ENCODE assay signal across 1 cellular context in the genomic region with DNA sequence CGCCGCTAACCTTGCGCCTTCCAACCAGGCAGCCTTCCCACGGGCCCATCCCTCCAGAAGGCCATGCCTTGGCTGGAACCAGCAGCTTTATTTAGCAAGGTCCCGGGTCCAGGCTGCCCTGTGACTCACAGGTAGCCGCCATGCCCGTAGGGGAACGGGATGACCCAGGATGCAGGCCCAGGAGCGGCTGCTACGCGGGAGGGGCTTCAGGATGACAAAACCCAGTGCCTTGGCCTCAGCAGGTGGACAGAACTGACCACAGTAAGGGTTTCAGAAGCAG.
TF ChIP-seq lines count a peak whose summit lies in the region.

No MANE protein-coding gene starts in this region.

TF ChIP-seq in HepG2, 621 proteins besides CTCF, POLR2A, EP300 and RAD21:
- TF ChIP-seq SIX1 (CRISPR knock-in tag; IDR thresholded peaks at IDR 0.05; ENCODE audit: borderline replicate concordance) (no peak), MZF1 (CRISPR knock-in tag; IDR thresholded peaks at IDR 0.05; ENCODE audit: borderline replicate concordance) (no peak), NFE2 (CRISPR knock-in tag; IDR thresholded peaks at IDR 0.05) (no peak), ARNT (IDR thresholded peaks at IDR 0.05) (no peak), ZNF800 (CRISPR knock-in tag; IDR thresholded peaks at IDR 0.05) (no peak), NKX3-1 (CRISPR knock-in tag; IDR thresholded peaks at IDR 0.05) (no peak), NFYB (CRISPR knock-in tag; IDR thresholded peaks at IDR 0.05) (no peak), ZNF75D (CRISPR knock-in tag; IDR thresholded peaks at IDR 0.05; ENCODE audit: borderline replicate concordance) (no peak), HNRNPLL (IDR thresholded peaks at IDR 0.05; ENCODE audit: low read depth, low read length, poor library complexity, severe bottlenecking) (no peak), SALL2 (CRISPR knock-in tag; IDR thresholded peaks at IDR 0.05) (no peak), KLF6 (CRISPR knock-in tag; IDR thresholded peaks at IDR 0.05) (no peak), ZC3H4 (CRISPR knock-in tag; IDR thresholded peaks at IDR 0.05; ENCODE audit: borderline replicate concordance) (no peak), ZNF512B (CRISPR knock-in tag; IDR thresholded peaks at IDR 0.05; ENCODE audit: borderline replicate concordance) (no peak)
- TF ChIP-seq, protein P1, sequence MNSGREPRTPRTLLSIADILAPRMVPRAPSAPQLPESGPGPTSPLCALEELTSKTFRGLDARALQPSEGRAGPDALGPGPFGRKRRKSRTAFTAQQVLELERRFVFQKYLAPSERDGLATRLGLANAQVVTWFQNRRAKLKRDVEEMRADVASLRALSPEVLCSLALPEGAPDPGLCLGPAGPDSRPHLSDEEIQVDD (CRISPR knock-in tag; IDR thresholded peaks at IDR 0.05; ENCODE audit: borderline replicate concordance), result no peak
- TF ChIP-seq, protein P2, sequence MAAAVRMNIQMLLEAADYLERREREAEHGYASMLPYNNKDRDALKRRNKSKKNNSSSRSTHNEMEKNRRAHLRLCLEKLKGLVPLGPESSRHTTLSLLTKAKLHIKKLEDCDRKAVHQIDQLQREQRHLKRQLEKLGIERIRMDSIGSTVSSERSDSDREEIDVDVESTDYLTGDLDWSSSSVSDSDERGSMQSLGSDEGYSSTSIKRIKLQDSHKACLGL (CRISPR knock-in tag; IDR thresholded peaks at IDR 0.05), result no peak
- TF ChIP-seq, protein P3, sequence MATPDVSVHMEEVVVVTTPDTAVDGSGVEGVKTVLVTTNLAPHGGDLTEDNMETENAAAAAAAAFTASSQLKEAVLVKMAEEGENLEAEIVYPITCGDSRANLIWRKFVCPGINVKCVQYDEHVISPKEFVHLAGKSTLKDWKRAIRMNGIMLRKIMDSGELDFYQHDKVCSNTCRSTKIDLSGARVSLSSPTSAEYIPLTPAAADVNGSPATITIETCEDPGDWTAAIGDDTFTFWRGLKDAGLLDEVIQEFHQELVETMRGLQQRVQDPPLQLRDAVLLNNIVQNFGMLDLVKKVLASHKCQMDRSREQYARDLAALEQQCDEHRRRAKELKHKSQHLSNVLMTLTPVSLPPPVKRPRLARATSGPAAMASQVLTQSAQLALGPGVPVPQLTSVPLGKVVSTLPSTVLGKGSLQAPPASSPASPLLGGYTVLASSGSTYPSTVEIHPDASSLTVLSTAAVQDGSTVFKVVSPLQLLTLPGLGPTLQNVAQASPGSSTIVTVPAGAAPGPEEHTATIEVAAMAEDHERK (CRISPR knock-in tag; IDR thresholded peaks at IDR 0.05; ENCODE audit: low read depth), result no peak
